15 cellular contexts compared by ENCODE assay signal in the genomic region with DNA sequence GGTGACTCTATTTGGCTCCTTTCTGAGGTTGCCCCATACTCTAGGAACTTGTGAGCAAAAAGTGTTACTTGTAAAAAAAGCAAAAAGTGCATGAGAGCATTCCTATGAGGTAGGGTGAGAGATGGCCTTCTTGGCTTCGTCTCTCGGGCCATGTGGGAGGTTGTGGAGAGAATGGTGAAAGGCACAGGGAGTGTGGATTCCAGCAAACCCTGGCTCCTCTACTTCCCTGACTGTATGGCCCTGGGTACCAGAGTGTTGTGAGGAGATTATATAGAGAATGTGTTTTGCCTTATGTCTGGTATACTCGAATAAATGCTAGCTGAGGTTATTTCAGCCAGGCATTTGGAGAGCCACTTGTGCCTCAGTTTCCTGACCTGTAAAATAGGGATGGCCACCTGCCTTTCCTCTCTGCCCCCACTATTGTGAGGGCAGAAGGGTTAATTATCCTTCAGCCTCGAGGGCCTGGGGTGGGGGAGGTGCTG. TPM values are rescaled to one million over a fixed set of nuclear protein-coding genes. Genes with fewer than 3 reads are reported as not detected.
A peak's percentile ranks its signal among the peaks of the same experiment; 100 is the strongest.
DNase-seq lines count a peak whose midpoint lies in the region; ATAC-seq, FAIRE-seq and TF ChIP-seq lines count a peak whose summit lies in the region.
"Had no signal": no experiment of that assay in that cellular context is flagged by ENCODE, and none has a peak within 500 bp of the region (broad histone marks: within the 10 kb centered on the region; RNA-seq: fewer than 3 reads in every experiment).

No MANE protein-coding gene starts in this region.

- no peaks in the 10 kb centered on the region for H3K27me3 Mint-ChIP-seq in activated CD4-positive, alpha-beta memory T cell treated with anti-CD3 and anti-CD28 coated beads, Interleukin-2, amount 10 ng/mL, durations not matched to agents 7 days and 5 days

- POLR2A ChIA-PET in activated CD4-positive, alpha-beta memory T cell treated with anti-CD3 and anti-CD28 coated beads, Interleukin-2, amount 10 ng/mL, durations not matched to agents 7 days and 5 days (lab: Charles Lee), result interaction anchor here (1.4 kb wide), 1 partner anchor 16 kb away, joined by 4 read pairs; no protein-coding TSS in a partner anchor

- FAIRE-seq in D721Med (lab: Jason Lieb, UNC), result no peak

- H3K9me3 ChIP-seq in body of pancreas, result no peaks in the 10 kb centered on the region
- peaks cover 11% of the 10 kb centered on the region; the same call in 1 of the 2 replicates for H3K9me3 ChIP-seq in iPS-20b (ENCODE audit: insufficient read depth, low read depth, low read length)
- H3K9me3 ChIP-seq in prostate gland, result no peaks in the 10 kb centered on the region
- H3K9me3 ChIP-seq: upper lobe of right lung had no signal

- H3K27ac ChIP-seq in body of pancreas, result peak overlapping the region; percentile 90 to 93 (median 93)
- no peak overlapping the region for H3K27ac ChIP-seq in iPS-20b (ENCODE audit: low read length)
- peak overlapping the region; percentile 55 to 61 for H3K27ac ChIP-seq in prostate gland
- H3K27ac ChIP-seq: HL-60, psoas muscle had no signal

- CTCF ChIA-PET in activated CD4-positive, alpha-beta memory T cell treated with anti-CD3 and anti-CD28 coated beads, Interleukin-2, amount 10 ng/mL, durations not matched to agents 7 days and 5 days (lab: Charles Lee), result no interaction called here

- DNase-seq in COLO668 (lab: John Stamatoyannopoulos, UW; ENCODE audit: unreplicated experiment) (peak; percentile 67), body of pancreas (no peak), prostate gland (ENCODE audit: low spot score) (no peak), D721Med (ENCODE audit: insufficient read length, low spot score) (no peak), glomerular visceral epithelial cell (ENCODE audit: extremely low spot score) (no peak), AML-193 (lab: John Stamatoyannopoulos, UW) (no peak)
- DNase-seq in activated CD4-positive, alpha-beta memory T cell treated with anti-CD3 and anti-CD28 coated beads, Interleukin-2, amount 10 ng/mL, durations not matched to agents 7 days and 5 days, result no peak
- DNase-seq: activated T-cell treated with anti-CD3 and anti-CD28 coated beads for 4 hours, MV-4-11, NCI-H774, psoas muscle, upper lobe of right lung had no signal

- no peak for TF ChIP-seq POLR2A in body of pancreas (IDR thresholded peaks at IDR 0.05)
- TF ChIP-seq POLR2A in prostate gland (IDR thresholded peaks at IDR 0.05), result no peak

- H3K9me3 Mint-ChIP-seq in activated CD4-positive, alpha-beta memory T cell treated with anti-CD3 and anti-CD28 coated beads, Interleukin-2, amount 10 ng/mL, durations not matched to agents 7 days and 5 days, result peaks cover 26% of the 10 kb centered on the region

- peaks cover 95% of the 10 kb centered on the region for H3K36me3 Mint-ChIP-seq in activated CD4-positive, alpha-beta memory T cell treated with anti-CD3 and anti-CD28 coated beads, Interleukin-2, amount 10 ng/mL, durations not matched to agents 7 days and 5 days (ENCODE audit: low read depth)

- ATAC-seq in body of pancreas, result no peak

- no peak overlapping the region for H3K9ac ChIP-seq in iPS-20b (ENCODE audit: low read depth, low read length)

- H3K36me3 ChIP-seq in body of pancreas (replicated peaks in 1 of 2; ENCODE audit: insufficient read depth in 1 of 2, low read depth in 2 of 2), result no peaks in the 10 kb centered on the region
- H3K36me3 ChIP-seq in iPS-20b (ENCODE audit: insufficient read depth, low read depth, low read length), result peaks cover 3% of the 10 kb centered on the region; the same call in 1 of the 2 replicates
- H3K36me3 ChIP-seq in prostate gland, result no peaks in the 10 kb centered on the region
- H3K36me3 ChIP-seq: upper lobe of right lung had no signal

- H3K27me3 ChIP-seq in body of pancreas (no peaks in the 10 kb centered on the region), iPS-20b (ENCODE audit: insufficient read depth, low read length) (peaks cover 15% of the 10 kb centered on the region; the same call in 1 of the 2 replicates), prostate gland (replicated peaks; ENCODE audit: insufficient read depth) (no peaks in the 10 kb centered on the region)
- H3K27me3 ChIP-seq: SJSA1, upper lobe of right lung had no signal

- TF ChIP-seq CTCF in body of pancreas (IDR thresholded peaks at IDR 0.05), result no peak
- TF ChIP-seq CTCF in prostate gland (IDR thresholded peaks at IDR 0.05), result no peak
- TF ChIP-seq CTCF in D721Med (IDR thresholded peaks at IDR 0.05; ENCODE audit: insufficient read depth, missing control alignments), result no peak

- 38 to 47% methylated on average over 4 of the region's 4 CpGs for WGBS in body of pancreas, 2 donors
- 40% methylated on average over 4 of the region's 4 CpGs for WGBS in prostate gland

- intact Hi-C loops in body of pancreas (cut with DNase I), result no loop called here
- intact Hi-C loops in prostate gland (cut with DNase I), result no loop called here

- H3K27ac Mint-ChIP-seq in activated CD4-positive, alpha-beta memory T cell treated with anti-CD3 and anti-CD28 coated beads, Interleukin-2, amount 10 ng/mL, durations not matched to agents 7 days and 5 days, result no peak overlapping the region

- H3K4me3 Mint-ChIP-seq in activated CD4-positive, alpha-beta memory T cell treated with anti-CD3 and anti-CD28 coated beads, Interleukin-2, amount 10 ng/mL, durations not matched to agents 7 days and 5 days, result no peak overlapping the region

- H3K4me3 ChIP-seq in body of pancreas, result no peak overlapping the region
- H3K4me3 ChIP-seq in iPS-20b (ENCODE audit: low read length), result peak overlapping the region; percentile 58; the same call in 1 of the 2 replicates
- no peak overlapping the region for H3K4me3 ChIP-seq in prostate gland

- H3K4me1 ChIP-seq in body of pancreas, result peaks cover 75% of the 10 kb centered on the region
- H3K4me1 ChIP-seq in iPS-20b (ENCODE audit: insufficient read depth, low read length), result peaks cover 54% of the 10 kb centered on the region
- peaks cover 16% of the 10 kb centered on the region for H3K4me1 ChIP-seq in prostate gland (replicated peaks)

- peaks cover 91% of the 10 kb centered on the region for H3K4me1 Mint-ChIP-seq in activated CD4-positive, alpha-beta memory T cell treated with anti-CD3 and anti-CD28 coated beads, Interleukin-2, amount 10 ng/mL, durations not matched to agents 7 days and 5 days

RNA-seq across cellular contexts. Expression of a gene that starts 11.0 kb away (rescaled TPM):
- total RNA-seq in body of pancreas (10 to 100 TPM; 34.5 to 40.2 TPM), prostate gland (10 to 100 TPM; 57.8 to 69.7 TPM)
- total RNA-seq in activated CD4-positive, alpha-beta memory T cell treated with anti-CD3 and anti-CD28 coated beads, Interleukin-2, amount 10 ng/mL, durations not matched to agents 7 days and 5 days, result 100 to 1,000 TPM; 126 to 133 TPM
